Comparison of ENCODE assay signal across 7 cellular contexts in the genomic region with DNA sequence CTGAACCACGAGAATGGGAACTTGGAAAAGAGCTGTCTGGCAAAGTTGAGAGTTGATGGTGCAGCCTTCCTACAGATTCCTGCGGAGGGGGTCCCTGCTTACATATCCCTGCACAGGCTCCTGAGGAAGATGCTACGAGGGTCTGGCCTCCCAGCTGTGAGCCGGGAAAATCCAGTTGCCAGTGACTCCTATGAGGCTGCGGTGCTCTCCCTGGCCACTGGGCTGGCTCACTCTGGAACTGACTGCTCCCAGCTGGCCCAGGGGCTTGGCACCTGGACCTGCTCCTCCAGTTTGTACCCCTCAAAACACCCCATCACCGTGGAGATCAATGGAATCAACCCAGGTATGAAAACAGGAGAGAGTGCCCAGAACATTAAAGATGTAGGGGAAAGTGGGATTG. TPM values are rescaled to one million over a fixed set of nuclear protein-coding genes. Genes with fewer than 3 reads are reported as not detected.
"Had no signal": no experiment of that assay in that cellular context is flagged by ENCODE, and none has a peak within 500 bp of the region (broad histone marks: within the 10 kb centered on the region; RNA-seq: fewer than 3 reads in every experiment).

No MANE protein-coding gene starts in this region.

RNA-seq across cellular contexts. Expression of a gene that starts 53.1 kb away (rescaled TPM):
- total RNA-seq: OCI-LY7, PC-3, PC-9, Right ventricle myocardium inferior, SJCRH30, SJSA1, SK-MEL-5 had no signal
